In genomic region chr4:39233783-39234182, GRCh38 we compare ENCODE assay signal across 22 cellular contexts. TPM values are rescaled to one million over a fixed set of nuclear protein-coding genes. Genes with fewer than 3 reads are reported as not detected.
DNase-seq lines count a peak whose midpoint lies in the region; ATAC-seq, FAIRE-seq and TF ChIP-seq lines count a peak whose summit lies in the region.
"Had no signal": no experiment of that assay in that cellular context is flagged by ENCODE, and none has a peak within 500 bp of the region (broad histone marks: within the 10 kb centered on the region; RNA-seq: fewer than 3 reads in every experiment).

No MANE protein-coding gene starts in this region.

- TF ChIP-seq CTCF in HepG2 (CRISPR knock-in tag; IDR thresholded peaks at IDR 0.05) (no peak), right lobe of liver (IDR thresholded peaks at IDR 0.05) (no peak)

- H3K9me3 ChIP-seq in HepG2 (ENCODE audit: low read length) = no peaks in the 10 kb centered on the region
- H3K9me3 ChIP-seq in right lobe of liver = no peaks in the 10 kb centered on the region
- H3K9me3 ChIP-seq: A549; BLaER1 treated with 17β-estradiol and CSF1 and Interleukin-3, amounts not matched to agents 10 nM and 100 nM; Caco-2 had no signal

- H3K4me3 ChIP-seq in HepG2 (replicated peaks in 1 of 3; ENCODE audit: insufficient read depth in 1 of 3, low read depth in 2 of 3, low read length in 3 of 3) (no peak overlapping the region), right lobe of liver (no peak overlapping the region)
- H3K4me3 ChIP-seq: A549; BLaER1 treated with 17β-estradiol and CSF1 and Interleukin-3, amounts not matched to agents 10 nM and 100 nM had no signal

- H4K20me1 ChIP-seq in HepG2 (ENCODE audit: insufficient read depth, low read length) = no peaks in the 10 kb centered on the region
- H4K20me1 ChIP-seq: BLaER1 treated with 17β-estradiol and CSF1 and Interleukin-3, amounts not matched to agents 10 nM and 100 nM had no signal

- H3K36me3 ChIP-seq in HepG2 (replicated peaks in 1 of 2; ENCODE audit: control insufficient read depth in 1 of 2, insufficient read depth in 2 of 2, low read length in 2 of 2) = no peaks in the 10 kb centered on the region
- peaks cover 0 to 3% (median 0%) of the 10 kb centered on the region in 4 donors for H3K36me3 ChIP-seq in right lobe of liver

- no peaks in the 10 kb centered on the region for H3K79me2 ChIP-seq in HepG2 (ENCODE audit: insufficient read depth, low read length)

- H3K4me2 ChIP-seq in HepG2 (ENCODE audit: low read depth, low read length) = no peak overlapping the region
- H3K4me2 ChIP-seq: A549; BLaER1 treated with 17β-estradiol and CSF1 and Interleukin-3, amounts not matched to agents 10 nM and 100 nM had no signal

- FAIRE-seq in GM19239 (lab: Jason Lieb, UNC) = peak; percentile 4
- no peak for FAIRE-seq in HepG2 (lab: Jason Lieb, UNC)
- FAIRE-seq: A549, D721Med, G401.6, GM12891, GM18507 had no signal

- in situ Hi-C loops in HepG2 (cut with HindIII; ENCODE audit: extremely low pct_ligation_motif_present, low pct_unique_long_range_greater_than_20kb) = no loop called here

- intact Hi-C loops in HepG2 (cut with micrococcal nuclease; ENCODE audit: unreplicated experiment) (no loop called here), right lobe of liver (cut with DNase I) (no loop called here)

- ATAC-seq in HepG2 = peak; percentile 52
- ATAC-seq in right lobe of liver = peak; percentile 62 to 82 (median 77)
- no peak for ATAC-seq in HG03175 (IDR thresholded peaks at IDR 0.05; ENCODE audit: unreplicated experiment)
- no peak for ATAC-seq in GM21515 (IDR thresholded peaks at IDR 0.05; ENCODE audit: unreplicated experiment)
- ATAC-seq: A549; CD8-positive, alpha-beta T cell had no signal

- POLR2A ChIA-PET in HepG2 (lab: Yijun Ruan, JAX) = interaction anchor here (1.1 kb wide), 1 partner anchor 107 kb away, joined by 3 read pairs; no protein-coding TSS in a partner anchor

- TF ChIP-seq EP300 in HepG2 (IDR thresholded peaks at IDR 0.05; ENCODE audit: low read depth in 2 of 2, low read length in 2 of 2) (no peak), HepG2 (CRISPR knock-in tag; IDR thresholded peaks at IDR 0.05; ENCODE audit: borderline replicate concordance) (no peak)

- H3K27ac ChIP-seq in HepG2 (ENCODE audit: extremely low read length, insufficient read depth, low read length) (no peak overlapping the region), right lobe of liver (peak overlapping the region in 1 of 3 donors; percentile 56)
- H3K27ac ChIP-seq: 22Rv1; A549; BLaER1 treated with 17β-estradiol and CSF1 and Interleukin-3, amounts not matched to agents 10 nM and 100 nM; C4-2B had no signal

- H3K4me1 ChIP-seq in HepG2 (ENCODE audit: insufficient read depth, low read length) = peaks cover 49% of the 10 kb centered on the region
- peaks cover 0 to 30% (median 8%) of the 10 kb centered on the region in 4 donors for H3K4me1 ChIP-seq in right lobe of liver
- H3K4me1 ChIP-seq: A549; BLaER1 treated with 17β-estradiol and CSF1 and Interleukin-3, amounts not matched to agents 10 nM and 100 nM; Caco-2 had no signal

- no TSS peak for BruUV-seq in HepG2 (replicated peaks; lab: Mats Ljungman, UMichigan)

- CTCF ChIA-PET in HepG2 (lab: Yijun Ruan, JAX; ENCODE audit: low intra/inter-chr PET ratio, low total read pairs) = no interaction called here

- no peak for TF ChIP-seq POLR2A in HepG2 (IDR thresholded peaks at IDR 0.05; ENCODE audit: insufficient read depth in 1 of 2, low read depth in 2 of 2, low read length in 2 of 2)
- no peak for TF ChIP-seq POLR2A in right lobe of liver (IDR thresholded peaks at IDR 0.05)

- TF ChIP-seq RAD21 in HepG2 (CRISPR knock-in tag; IDR thresholded peaks at IDR 0.05) = no peak

- 93% methylated on average over 1 of the region's 1 CpG for WGBS in HepG2 (ENCODE audit: low lambda C conversion rate)
- 65% methylated on average over 1 of the region's 1 CpG for WGBS in right lobe of liver (ENCODE audit: insufficient coverage, low coverage, low lambda C conversion rate, missing lambda C conversion rate)

- H3K27me3 ChIP-seq in HepG2 (ENCODE audit: control insufficient read depth in 1 of 2, insufficient read depth in 2 of 2, low read length in 2 of 2) = no peaks in the 10 kb centered on the region
- no peaks in the 10 kb centered on the region for H3K27me3 ChIP-seq in right lobe of liver
- H3K27me3 ChIP-seq: BLaER1 treated with 17β-estradiol and CSF1 and Interleukin-3, amounts not matched to agents 10 nM and 100 nM had no signal

- no peak overlapping the region for H2AFZ ChIP-seq in HepG2 (ENCODE audit: low read length)

- no peak overlapping the region for H3K9ac ChIP-seq in HepG2 (ENCODE audit: insufficient read depth, low read depth, low read length)
- H3K9ac ChIP-seq: BLaER1 treated with 17β-estradiol and CSF1 and Interleukin-3, amounts not matched to agents 10 nM and 100 nM had no signal

- DNase-seq in GM19239 (ENCODE audit: insufficient read length, low spot score) = no peak
- DNase-seq in kidney tubule cell (ENCODE audit: low spot score) = peak; percentile 6
- DNase-seq in HepG2 (ENCODE audit: low spot score) = peak; percentile 21
- DNase-seq in right lobe of liver = no peak
- no peak for DNase-seq in dermis blood vessel endothelial cell
- DNase-seq: AML-193; Caco-2; Calu3; CD4-positive, alpha-beta T cell; CD8-positive, alpha-beta T cell; DMS79 treated with DMSO at 0.1 percent for 48 hours; GF-D8 had no signal

TF ChIP-seq in HepG2, 621 proteins besides CTCF, POLR2A, EP300 and RAD21 (continues in another document):
- TF ChIP-seq MED1 (CRISPR knock-in tag; IDR thresholded peaks at IDR 0.05) (0 out of 2 replicates have a peak, but pooled peaks have one; percentile 13), ZNF629 (CRISPR knock-in tag; conservative IDR thresholded peaks at IDR 0.05) (peak; percentile 96), AFF4 (CRISPR knock-in tag; IDR thresholded peaks at IDR 0.05) (no peak), ATRX (CRISPR knock-in tag; IDR thresholded peaks at IDR 0.05; ENCODE audit: borderline replicate concordance) (no peak)

RNA-seq across cellular contexts. Expression of gene WDR19, which starts 51.5 kb away (rescaled TPM):
- total RNA-seq in HepG2 (2016; rRNA removed; fragmentation: Illumina TruSeq; extraction: Trizol) (20.3 and 22.9 TPM in 2 replicates), right lobe of liver (10 to 100 TPM; 11.4 to 22.2 (median 16.9) TPM), dermis blood vessel endothelial cell (24.8 and 33.0 TPM in 2 replicates)
- total RNA-seq in HepG2 (2016; cell fraction: cytosol; rRNA removed; fragmentation: Illumina TruSeq; extraction: Trizol; ENCODE audit: low read depth) = 7.2 and 7.6 TPM in 2 replicates
- total RNA-seq in HepG2 (2016; cell fraction: insoluble cytoplasmic fraction; rRNA removed; fragmentation: Illumina TruSeq; extraction: Trizol) = 19.2 and 23.5 TPM in 2 replicates
- total RNA-seq in HepG2 (2016; cell fraction: membrane; rRNA removed; fragmentation: Illumina TruSeq; extraction: Trizol) = 6.2 and 8.6 TPM in 2 replicates
- total RNA-seq in HepG2 (2016; cell fraction: nucleus; rRNA removed; fragmentation: Illumina TruSeq; extraction: Trizol) = 39.7 and 47.7 TPM in 2 replicates
- 31.1 and 34.1 TPM in 2 replicates for polyA plus RNA-seq in HepG2 (2011; rRNA removed)
- polyA plus RNA-seq in HepG2 (2011; cell fraction: cytosol; rRNA removed) = 8.0 and 9.0 TPM in 2 replicates
- 80.8 and 82.2 TPM in 2 replicates for polyA plus RNA-seq in HepG2 (2011; cell fraction: nucleus; rRNA removed)
- polyA plus RNA-seq in HepG2 (2012) = 14.4 and 19.5 TPM in 2 replicates
- 1.2 and 1.4 TPM in 2 replicates for polyA plus RNA-seq in HepG2 (2016; cell fraction: cytosol; fragmentation: Illumina TruSeq; extraction: Trizol; ENCODE audit: low read depth)
- polyA plus RNA-seq in HepG2 (2016; cell fraction: insoluble cytoplasmic fraction; fragmentation: Illumina TruSeq; extraction: Trizol; ENCODE audit: low read depth) = 12.9 and 13.5 TPM in 2 replicates
- polyA plus RNA-seq in HepG2 (2016; cell fraction: membrane; fragmentation: Illumina TruSeq; extraction: Trizol; ENCODE audit: low read depth) = 1.5 and 2.4 TPM in 2 replicates
- polyA plus RNA-seq in HepG2 (2016; cell fraction: nucleus; fragmentation: Illumina TruSeq; extraction: Trizol; ENCODE audit: insufficient read depth, low read depth) = 60.1 and 62.0 TPM in 2 replicates
- polyA minus RNA-seq in HepG2 (2011; rRNA and poly(A)+ RNA removed; ENCODE audit: low replicate concordance) = 9.9 and 14.4 TPM in 2 replicates
- 7.3 and 9.8 TPM in 2 replicates for polyA minus RNA-seq in HepG2 (2011; cell fraction: cytosol; rRNA and poly(A)+ RNA removed)
- polyA minus RNA-seq in HepG2 (2011; cell fraction: nucleus; rRNA and poly(A)+ RNA removed) = 70.9 and 71.6 TPM in 2 replicates

Comparison
In these comparisons a context has a peak if more than half of its experiments do, and no peak if none do; other contexts are left out.
1. DNase-seq: peak in kidney tubule cell (single experiment) and HepG2 (single experiment); none in GM19239 (single experiment), right lobe of liver (0 of 3) and dermis blood vessel endothelial cell (single experiment).
2. ATAC-seq: peak in HepG2 (single experiment) and right lobe of liver (4 of 4); none in HG03175 (single experiment) and GM21515 (single experiment).